In the genomic region with DNA sequence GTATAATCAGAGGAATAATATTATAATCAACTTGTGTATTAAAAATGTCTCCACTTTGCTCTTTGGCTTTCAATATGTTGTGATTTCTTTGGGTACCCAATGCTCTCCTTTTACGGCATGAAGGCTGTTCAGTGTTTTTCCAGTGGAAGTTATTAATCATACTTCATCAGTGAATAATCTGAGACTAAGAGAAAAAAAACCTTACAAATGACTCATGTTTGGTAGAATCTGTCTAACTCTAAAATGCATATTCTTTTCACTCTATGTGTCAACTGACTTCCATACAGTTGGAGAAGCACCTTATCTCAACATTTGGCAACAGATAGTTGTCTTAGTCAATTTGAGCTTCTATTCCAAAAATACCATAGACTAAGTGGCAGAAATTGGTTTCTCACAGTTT, we compare ENCODE assay signal across 15 cellular contexts.
DNase-seq lines count a peak whose midpoint lies in the region; FAIRE-seq and TF ChIP-seq lines count a peak whose summit lies in the region.
"Had no signal": no experiment of that assay in that cellular context is flagged by ENCODE, and none has a peak within 500 bp of the region (broad histone marks: within the 10 kb centered on the region; RNA-seq: fewer than 3 reads in every experiment).

No MANE protein-coding gene starts in this region.

- FAIRE-seq in RCC 7860 (lab: Jason Lieb, UNC) (peak; percentile 90), endothelial cell of umbilical vein (lab: Jason Lieb, UNC) (no peak)
- FAIRE-seq: colon had no signal

- no peak overlapping the region for H2AFZ ChIP-seq in endothelial cell of umbilical vein (ENCODE audit: low read depth, low read length)
- H2AFZ ChIP-seq in osteoblast (ENCODE audit: low read length): no peak overlapping the region

- H3K4me3 ChIP-seq in endothelial cell of umbilical vein (replicated peaks in 1 of 3; ENCODE audit: insufficient read depth in 1 of 3, low read depth in 1 of 3, low read length in 3 of 3): no peak overlapping the region
- no peak overlapping the region for H3K4me3 ChIP-seq in osteoblast (ENCODE audit: insufficient read depth, low read length)
- H3K4me3 ChIP-seq in CD4-positive, alpha-beta memory T cell (ENCODE audit: low read length in 2 of 2): no peak overlapping the region

- CTCF ChIA-PET in endothelial cell of umbilical vein (lab: Charles Lee): no interaction called here
- CTCF ChIA-PET in CD4-positive, alpha-beta memory T cell (lab: Charles Lee; ENCODE audit: partially characterized antibody): no interaction called here

- TF ChIP-seq POLR2A in endothelial cell of umbilical vein (IDR thresholded peaks at IDR 0.05; ENCODE audit: low read depth, low read length): no peak

- H3K9me3 Mint-ChIP-seq in CD4-positive, alpha-beta memory T cell: peaks cover 0 to 3% (median 0%) of the 10 kb centered on the region in 8 donors
- H3K9me3 Mint-ChIP-seq: activated T-cell treated with anti-CD3 and anti-CD28 coated beads, Interleukin-2, amount 50 U/mL, for 24 hours had no signal

- DNase-seq in EL (peak; percentile 41), RCC 7860 (ENCODE audit: low spot score) (peak; percentile 55), endothelial cell of umbilical vein (ENCODE audit: low read depth, low spot score) (peak; percentile 20), osteoblast (ENCODE audit: insufficient read length, low spot score, missing footprints) (peak; percentile 65), GM10266 (ENCODE audit: extremely low spot score) (no peak), NCI-H146 treated with DMSO at 0.1 percent for 48 hours (lab: John Stamatoyannopoulos, UW; ENCODE audit: unreplicated experiment) (no peak)
- DNase-seq in CD4-positive, alpha-beta memory T cell: no peak
- DNase-seq: activated T-cell treated with anti-CD3 and anti-CD28 coated beads, Interleukin-2, amount 50 U/mL, for 24 hours; BE2C; hypothalamus; KG1; NCI-H1105 treated with DMSO at 0.1 percent for 48 hours; stimulated activated CD4-positive, alpha-beta T cell treated with anti-CD3 and anti-CD28 coated beads, Interleukin-12 subunit alpha, Interleukin-12 subunit beta, amount 100 ng/mL, for 4 hours; T-helper 9 cell had no signal

- H3K4me2 ChIP-seq in endothelial cell of umbilical vein (ENCODE audit: insufficient read depth, low read length) (no peak overlapping the region), osteoblast (ENCODE audit: insufficient read depth, low read length) (no peak overlapping the region)

- peaks cover 2 to 11% of the 10 kb centered on the region in 2 donors for H3K27me3 Mint-ChIP-seq in CD4-positive, alpha-beta memory T cell

- intact Hi-C loops in endothelial cell of umbilical vein (cut with micrococcal nuclease): no loop called here
- intact Hi-C loops in CD4-positive, alpha-beta memory T cell (cut with micrococcal nuclease): no loop called here

- no TSS peak for BruUV-seq in endothelial cell of umbilical vein (replicated peaks; lab: Mats Ljungman, UMichigan)

- H3K4me1 Mint-ChIP-seq in CD4-positive, alpha-beta memory T cell: no peaks in the 10 kb centered on the region

- H3K36me3 ChIP-seq in endothelial cell of umbilical vein (ENCODE audit: control insufficient read depth in 2 of 2, extremely low read depth in 1 of 2, insufficient read depth in 2 of 2, low read length in 2 of 2) (no peaks in the 10 kb centered on the region), osteoblast (ENCODE audit: insufficient read depth, low read length) (no peaks in the 10 kb centered on the region)
- no peaks in the 10 kb centered on the region for H3K36me3 ChIP-seq in CD4-positive, alpha-beta memory T cell (ENCODE audit: insufficient read depth, low read length)
- H3K36me3 ChIP-seq: BE2C had no signal

- no peaks in the 10 kb centered on the region for H3K36me3 Mint-ChIP-seq in CD4-positive, alpha-beta memory T cell

- H3K79me2 ChIP-seq in endothelial cell of umbilical vein (ENCODE audit: control insufficient read depth, insufficient read depth, low read length): no peaks in the 10 kb centered on the region
- no peaks in the 10 kb centered on the region for H3K79me2 ChIP-seq in osteoblast (ENCODE audit: insufficient read depth, low read length)

- dilution Hi-C loops in endothelial cell of umbilical vein (cut with MboI; ENCODE audit: extremely low pct_ligation_motif_present, low sequenced_read_pairs): no loop called here

- no peaks in the 10 kb centered on the region for H4K20me1 ChIP-seq in endothelial cell of umbilical vein (replicated peaks; ENCODE audit: control insufficient read depth, extremely low read depth, insufficient read depth, low read length)
- no peaks in the 10 kb centered on the region for H4K20me1 ChIP-seq in osteoblast (ENCODE audit: insufficient read depth, low read length)

- H3K9me1 ChIP-seq in endothelial cell of umbilical vein (replicated peaks; ENCODE audit: control insufficient read depth, extremely low read depth, insufficient read depth, low read length): no peaks in the 10 kb centered on the region

- H3K27ac Mint-ChIP-seq in CD4-positive, alpha-beta memory T cell: no peak overlapping the region
- H3K27ac Mint-ChIP-seq: activated T-cell treated with anti-CD3 and anti-CD28 coated beads, Interleukin-2, amount 50 U/mL, for 24 hours had no signal

- H3K27ac ChIP-seq in endothelial cell of umbilical vein (ENCODE audit: insufficient read depth, low read depth, low read length) (no peak overlapping the region), osteoblast (ENCODE audit: low read depth, low read length) (no peak overlapping the region)
- no peak overlapping the region for H3K27ac ChIP-seq in CD4-positive, alpha-beta memory T cell (ENCODE audit: low read depth, low read length)

- no peak overlapping the region for H3K4me3 Mint-ChIP-seq in CD4-positive, alpha-beta memory T cell
- H3K4me3 Mint-ChIP-seq: activated T-cell treated with anti-CD3 and anti-CD28 coated beads, Interleukin-2, amount 50 U/mL, for 24 hours had no signal

- no peaks in the 10 kb centered on the region for H3K9me3 ChIP-seq in endothelial cell of umbilical vein (replicated peaks; ENCODE audit: control insufficient read depth, insufficient read depth, low read length)
- no peaks in the 10 kb centered on the region for H3K9me3 ChIP-seq in osteoblast (ENCODE audit: low read depth, low read length)
- no peaks in the 10 kb centered on the region for H3K9me3 ChIP-seq in CD4-positive, alpha-beta memory T cell (ENCODE audit: control insufficient read depth in 1 of 2, low read length in 2 of 2)
- H3K9me3 ChIP-seq: BE2C had no signal

- no peaks in the 10 kb centered on the region for H3K4me1 ChIP-seq in endothelial cell of umbilical vein (ENCODE audit: control insufficient read depth, extremely low read depth, insufficient read depth, low read length)
- H3K4me1 ChIP-seq in osteoblast (ENCODE audit: insufficient read depth, low read length): peaks cover 5% of the 10 kb centered on the region
- no peaks in the 10 kb centered on the region for H3K4me1 ChIP-seq in CD4-positive, alpha-beta memory T cell (ENCODE audit: insufficient read depth, low read length)

- no peaks in the 10 kb centered on the region for H3K27me3 ChIP-seq in endothelial cell of umbilical vein (ENCODE audit: control insufficient read depth in 2 of 2, insufficient read depth in 2 of 2, low read length in 2 of 2)
- H3K27me3 ChIP-seq in osteoblast (ENCODE audit: insufficient read depth, low read length): no peaks in the 10 kb centered on the region
- no peaks in the 10 kb centered on the region for H3K27me3 ChIP-seq in CD4-positive, alpha-beta memory T cell (ENCODE audit: insufficient read depth, low read length)
- H3K27me3 ChIP-seq: BE2C had no signal

- no peak overlapping the region for H3K9ac ChIP-seq in endothelial cell of umbilical vein (replicated peaks; ENCODE audit: extremely low read depth, insufficient read depth, low read length)

- TF ChIP-seq CTCF in endothelial cell of umbilical vein (IDR thresholded peaks at IDR 0.05; ENCODE audit: extremely low read depth in 1 of 2, insufficient read depth in 1 of 2, low read depth in 1 of 2, low read length in 2 of 2): no peak
- no peak for TF ChIP-seq CTCF in osteoblast (IDR thresholded peaks at IDR 0.05; ENCODE audit: extremely low read depth, low read depth, low read length)
- no peak for TF ChIP-seq CTCF in GM10266 (IDR thresholded peaks at IDR 0.05; ENCODE audit: control insufficient read depth, insufficient read depth, low read depth, missing control alignments)

- POLR2A ChIA-PET in endothelial cell of umbilical vein (lab: Charles Lee): no interaction called here
- POLR2A ChIA-PET in CD4-positive, alpha-beta memory T cell (lab: Charles Lee; ENCODE audit: partially characterized antibody): no interaction called here

TF ChIP-seq in endothelial cell of umbilical vein, 7 proteins besides CTCF, POLR2A, EP300 and RAD21:
- TF ChIP-seq FOS (IDR thresholded peaks at IDR 0.05; ENCODE audit: borderline replicate concordance, insufficient read depth, low read length) (peak; percentile 85), POLR2AphosphoS5 (IDR thresholded peaks at IDR 0.05; ENCODE audit: insufficient read depth, low read depth, low read length) (no peak)

Comparison
In these comparisons a context has a peak if more than half of its experiments do, and no peak if none do; other contexts are left out.
1. DNase-seq: peak in EL (single experiment), RCC 7860 (single experiment), endothelial cell of umbilical vein (single experiment) and osteoblast (single experiment); none in GM10266 (single experiment), NCI-H146 treated with DMSO at 0.1 percent for 48 hours (single experiment) and CD4-positive, alpha-beta memory T cell (0 of 5).